ENCODE assay signal across 17 cellular contexts in the genomic region with DNA sequence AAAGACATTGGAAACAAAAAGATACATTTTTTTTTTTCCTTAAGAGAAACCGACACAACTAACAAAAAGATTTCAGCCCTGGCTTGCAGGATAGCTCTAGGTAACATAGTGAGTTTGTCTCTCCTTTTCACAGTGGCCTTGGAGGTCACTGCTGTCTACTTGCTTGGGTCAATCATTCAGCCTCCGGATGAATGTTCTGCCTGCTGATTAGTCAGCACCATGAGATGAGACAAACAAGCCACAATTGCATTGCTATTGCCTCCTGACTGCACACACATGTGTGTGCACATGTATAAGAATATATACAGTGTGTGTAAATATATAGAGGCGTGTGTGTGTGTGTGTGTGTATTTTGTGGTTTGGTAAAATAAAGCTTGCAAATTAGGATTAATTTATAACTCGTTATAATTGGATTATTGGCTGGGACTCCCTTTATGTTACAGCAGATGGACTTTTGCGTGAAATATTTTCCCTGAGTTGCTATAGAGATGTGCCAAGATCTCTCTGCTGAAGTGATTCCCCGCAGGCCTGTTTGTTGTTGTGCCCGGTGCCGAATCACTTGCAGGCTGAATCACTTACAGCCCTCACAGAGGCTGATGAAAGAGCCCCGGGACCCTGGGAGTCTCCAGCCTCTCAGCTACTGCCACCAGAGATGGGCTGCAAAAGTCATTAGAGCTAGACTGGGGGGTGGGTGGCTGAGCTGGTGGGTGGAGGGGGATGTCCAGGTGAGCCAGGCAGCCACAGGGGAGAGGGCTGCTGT.
DNase-seq lines count a peak whose midpoint lies in the region; ATAC-seq, FAIRE-seq and TF ChIP-seq lines count a peak whose summit lies in the region.
"Had no signal": no experiment of that assay in that cellular context is flagged by ENCODE, and none has a peak within 500 bp of the region (broad histone marks: within the 10 kb centered on the region; RNA-seq: fewer than 3 reads in every experiment).

No MANE protein-coding gene starts in this region.

- H3K4me1 ChIP-seq in IMR-90 (ENCODE audit: control insufficient read depth, insufficient read depth, low read length): no peaks in the 10 kb centered on the region
- no peaks in the 10 kb centered on the region for H3K4me1 ChIP-seq in endothelial cell of umbilical vein (ENCODE audit: control insufficient read depth, extremely low read depth, insufficient read depth, low read length)
- no peaks in the 10 kb centered on the region for H3K4me1 ChIP-seq in left lung
- no peaks in the 10 kb centered on the region for H3K4me1 ChIP-seq in transverse colon

- intact Hi-C loops in IMR-90 (cut with micrococcal nuclease): no loop called here
- intact Hi-C loops in endothelial cell of umbilical vein (cut with micrococcal nuclease): loop anchor here (1.0 kb wide), 1 partner anchor 16 kb away; no protein-coding TSS in a partner anchor
- intact Hi-C loops in left lung (cut with DNase I): no loop called here
- intact Hi-C loops in transverse colon (cut with DNase I; ENCODE audit: low total_unique reads): no loop called here

- H4K91ac ChIP-seq in IMR-90 (ENCODE audit: insufficient read depth, low read depth, low read length): no peak overlapping the region

- WGBS in IMR-90 (ENCODE audit: extremely low coverage in 2 of 2, insufficient read length in 1 of 2), 2 experiments: 67% methylated on average over 1 of the region's 9 CpGs; no CpG with 5 or more reads in 1 of the 2 experiments
- 47 to 60% methylated on average over 5 to 9 of the region's 9 CpGs for WGBS in transverse colon (ENCODE audit: low coverage in 1 of 2), 2 donors

- H2AFZ ChIP-seq in IMR-90 (replicated peaks; ENCODE audit: low read length, poor library complexity): no peak overlapping the region
- no peak overlapping the region for H2AFZ ChIP-seq in endothelial cell of umbilical vein (ENCODE audit: low read depth, low read length)

- H3K79me2 ChIP-seq in endothelial cell of umbilical vein (ENCODE audit: control insufficient read depth, insufficient read depth, low read length): no peaks in the 10 kb centered on the region

- no peak overlapping the region for H3K14ac ChIP-seq in IMR-90 (replicated peaks; ENCODE audit: low read depth, low read length)

- H3K56ac ChIP-seq in IMR-90 (ENCODE audit: extremely low read depth, insufficient read depth, low read length): no peak overlapping the region

- H3K27ac ChIP-seq in IMR-90 (ENCODE audit: insufficient read depth, low read length): no peak overlapping the region
- no peak overlapping the region for H3K27ac ChIP-seq in endothelial cell of umbilical vein (ENCODE audit: insufficient read depth, low read depth, low read length)
- no peak overlapping the region for H3K27ac ChIP-seq in left lung
- no peak overlapping the region for H3K27ac ChIP-seq in transverse colon

- H3K9ac ChIP-seq in IMR-90 (ENCODE audit: low read depth, low read length): no peak overlapping the region
- H3K9ac ChIP-seq in endothelial cell of umbilical vein (replicated peaks; ENCODE audit: extremely low read depth, insufficient read depth, low read length): no peak overlapping the region

- H3K36me3 ChIP-seq in IMR-90 (ENCODE audit: control insufficient read depth, insufficient read depth, low read length): no peaks in the 10 kb centered on the region
- H3K36me3 ChIP-seq in endothelial cell of umbilical vein (ENCODE audit: control insufficient read depth in 2 of 2, extremely low read depth in 1 of 2, insufficient read depth in 2 of 2, low read length in 2 of 2): no peaks in the 10 kb centered on the region
- no peaks in the 10 kb centered on the region for H3K36me3 ChIP-seq in left lung
- no peaks in the 10 kb centered on the region for H3K36me3 ChIP-seq in transverse colon

- H4K20me1 ChIP-seq in IMR-90 (ENCODE audit: insufficient read depth, low read length): no peaks in the 10 kb centered on the region
- no peaks in the 10 kb centered on the region for H4K20me1 ChIP-seq in endothelial cell of umbilical vein (replicated peaks; ENCODE audit: control insufficient read depth, extremely low read depth, insufficient read depth, low read length)

- dilution Hi-C loops in IMR-90 (cut with HindIII; ENCODE audit: low sequenced_read_pairs, unreplicated experiment) (no loop called here), endothelial cell of umbilical vein (cut with MboI; ENCODE audit: extremely low pct_ligation_motif_present, low sequenced_read_pairs) (no loop called here)

- ATAC-seq in IMR-90 (ENCODE audit: low read depth): peak; percentile 69
- peak; percentile 40 for ATAC-seq in left lung
- ATAC-seq: stimulated activated naive CD8-positive, alpha-beta T cell treated with anti-CD3 and anti-CD28 coated beads, Interleukin-15, Interleukin-2, amounts not matched to agents 100 U/mL and 50 U/mL, for 24 hours had no signal

- H3K4ac ChIP-seq in IMR-90 (ENCODE audit: low read depth, low read length): no peak overlapping the region

- FAIRE-seq in endothelial cell of umbilical vein (lab: Jason Lieb, UNC): no peak
- FAIRE-seq: G401.6 had no signal

- no peak overlapping the region for H2BK15ac ChIP-seq in IMR-90 (ENCODE audit: low read depth, low read length)

- no peak overlapping the region for H2BK5ac ChIP-seq in IMR-90 (ENCODE audit: low read depth, low read length, poor library complexity, severe bottlenecking)

- TF ChIP-seq RAD21 in IMR-90 (IDR thresholded peaks at IDR 0.05; ENCODE audit: low read length): no peak

- H2BK120ac ChIP-seq in IMR-90 (ENCODE audit: low read depth, low read length): no peak overlapping the region

- no peaks in the 10 kb centered on the region for H3K79me1 ChIP-seq in IMR-90 (ENCODE audit: low read depth in 1 of 2, low read length in 2 of 2)

- H2BK20ac ChIP-seq in IMR-90 (ENCODE audit: low read depth, low read length): no peak overlapping the region

- H3K9me3 ChIP-seq in IMR-90 (ENCODE audit: control insufficient read depth, insufficient read depth, low read length): peaks cover 1% of the 10 kb centered on the region; the same call in 1 of the 2 replicates
- no peaks in the 10 kb centered on the region for H3K9me3 ChIP-seq in endothelial cell of umbilical vein (replicated peaks; ENCODE audit: control insufficient read depth, insufficient read depth, low read length)
- H3K9me3 ChIP-seq in left lung: peaks cover 0 to 1% of the 10 kb centered on the region in 2 donors
- no peaks in the 10 kb centered on the region for H3K9me3 ChIP-seq in transverse colon

- no peak overlapping the region for H4K5ac ChIP-seq in IMR-90 (ENCODE audit: low read depth, low read length)

- POLR2A ChIA-PET in IMR-90 (lab: Charles Lee; ENCODE audit: unreplicated experiment) (no interaction called here), endothelial cell of umbilical vein (lab: Charles Lee) (no interaction called here)

- TF ChIP-seq CTCF in IMR-90 (conservative IDR thresholded peaks at IDR 0.05; ENCODE audit: low read depth, low read length) (no peak), endothelial cell of umbilical vein (IDR thresholded peaks at IDR 0.05; ENCODE audit: extremely low read depth in 1 of 2, insufficient read depth in 1 of 2, low read depth in 1 of 2, low read length in 2 of 2) (no peak), left lung (IDR thresholded peaks at IDR 0.05) (no peak), transverse colon (IDR thresholded peaks at IDR 0.05) (no peak)

- no peak overlapping the region for H3K18ac ChIP-seq in IMR-90 (ENCODE audit: low read depth, low read length)

- H3K4me2 ChIP-seq in IMR-90 (ENCODE audit: low read depth, low read length) (no peak overlapping the region), endothelial cell of umbilical vein (ENCODE audit: insufficient read depth, low read length) (no peak overlapping the region)

- DNase-seq in AG08396 (ENCODE audit: low spot score) (peak; percentile 58), IMR-90 (peak; percentile 52), endothelial cell of umbilical vein (ENCODE audit: low read depth, low spot score) (no peak), left lung (no peak), NCI-H510A treated with DMSO at 0.1 percent for 48 hours (lab: John Stamatoyannopoulos, UW) (no peak), medulla oblongata (ENCODE audit: extremely low spot score) (no peak), HT-29 (ENCODE audit: low spot score) (no peak), transverse colon (no peak)
- DNase-seq: activated CD4-positive, CD25-positive, alpha-beta regulatory T cell; activated T-cell treated with anti-CD3 and anti-CD28 coated beads for 4 hours; C1 segment of cervical spinal cord; effector CD4-positive, alpha-beta T cell; hypothalamus; NCI-H1105; stimulated activated CD4-positive, alpha-beta T cell treated with anti-CD3 and anti-CD28 coated beads, Interleukin-4, amount 100 ng/mL, for 4 hours; stimulated activated naive CD8-positive, alpha-beta T cell treated with anti-CD3 and anti-CD28 coated beads, Interleukin-15, Interleukin-2, amounts not matched to agents 100 U/mL and 50 U/mL, for 24 hours had no signal

- H3K27me3 ChIP-seq in IMR-90 (ENCODE audit: control insufficient read depth, insufficient read depth, low read length) (peaks cover 19% of the 10 kb centered on the region), endothelial cell of umbilical vein (ENCODE audit: control insufficient read depth in 2 of 2, insufficient read depth in 2 of 2, low read length in 2 of 2) (peaks cover 3 to 5% of the 10 kb centered on the region in 2 experiments), left lung (no peaks in the 10 kb centered on the region), transverse colon (no peaks in the 10 kb centered on the region)

- CTCF ChIA-PET in IMR-90 (lab: Yijun Ruan, JAX): interaction anchor here (0.6 kb wide), 1 partner anchor 173 kb away, joined by 7 read pairs; no protein-coding TSS in a partner anchor
- CTCF ChIA-PET in endothelial cell of umbilical vein (lab: Charles Lee): no interaction called here

- in situ Hi-C loops in IMR-90 (cut with MboI; ENCODE audit: low sequenced_read_pairs): no loop called here
- in situ Hi-C loops in transverse colon (cut with MboI; ENCODE audit: low pct_ligation_motif_present in 1 of 4, low pct_unique_long_range_greater_than_20kb in 1 of 4, low sequenced_read_pairs in 3 of 4): no loop called here

- TF ChIP-seq POLR2A in IMR-90 (IDR thresholded peaks at IDR 0.05; ENCODE audit: low read depth, low read length): no peak
- TF ChIP-seq POLR2A in endothelial cell of umbilical vein (IDR thresholded peaks at IDR 0.05; ENCODE audit: low read depth, low read length): no peak
- no peak for TF ChIP-seq POLR2A in transverse colon (IDR thresholded peaks at IDR 0.05)

- H4K8ac ChIP-seq in IMR-90 (ENCODE audit: low read depth in 2 of 2, low read length in 2 of 2): no peak overlapping the region

- H3K9me1 ChIP-seq in IMR-90 (ENCODE audit: insufficient read depth, low read length): no peaks in the 10 kb centered on the region
- H3K9me1 ChIP-seq in endothelial cell of umbilical vein (replicated peaks; ENCODE audit: control insufficient read depth, extremely low read depth, insufficient read depth, low read length): no peaks in the 10 kb centered on the region

- H3K4me3 ChIP-seq in IMR-90 (ENCODE audit: insufficient read depth, low read depth, low read length): no peak overlapping the region
- no peak overlapping the region for H3K4me3 ChIP-seq in endothelial cell of umbilical vein (replicated peaks in 1 of 3; ENCODE audit: insufficient read depth in 1 of 3, low read depth in 1 of 3, low read length in 3 of 3)
- H3K4me3 ChIP-seq in left lung: no peak overlapping the region
- H3K4me3 ChIP-seq in transverse colon: no peak overlapping the region

- no peak overlapping the region for H2AK5ac ChIP-seq in IMR-90 (ENCODE audit: low read depth, low read length)

- no peak overlapping the region for H3K23ac ChIP-seq in IMR-90 (ENCODE audit: low read depth, low read length)

- no peak overlapping the region for H2AK9ac ChIP-seq in IMR-90 (replicated peaks; ENCODE audit: low read depth, low read length, poor library complexity)

- no TSS peak for BruUV-seq in IMR-90 (replicated peaks; lab: Mats Ljungman, UMichigan)
- no TSS peak for BruUV-seq in endothelial cell of umbilical vein (replicated peaks; lab: Mats Ljungman, UMichigan)

- TF ChIP-seq EP300 in transverse colon (IDR thresholded peaks at IDR 0.05; ENCODE audit: low read depth): no peak

Comparison
In these comparisons a context has a peak if more than half of its experiments do, and no peak if none do; other contexts are left out.
1. DNase-seq: peak in AG08396 (single experiment) and IMR-90 (single experiment); none in endothelial cell of umbilical vein (single experiment), left lung (0 of 2), NCI-H510A treated with DMSO at 0.1 percent for 48 hours (single experiment), medulla oblongata (single experiment), HT-29 (single experiment) and transverse colon (single experiment).